Comparison of ENCODE assay signal across 18 cellular contexts in the genomic region with DNA sequence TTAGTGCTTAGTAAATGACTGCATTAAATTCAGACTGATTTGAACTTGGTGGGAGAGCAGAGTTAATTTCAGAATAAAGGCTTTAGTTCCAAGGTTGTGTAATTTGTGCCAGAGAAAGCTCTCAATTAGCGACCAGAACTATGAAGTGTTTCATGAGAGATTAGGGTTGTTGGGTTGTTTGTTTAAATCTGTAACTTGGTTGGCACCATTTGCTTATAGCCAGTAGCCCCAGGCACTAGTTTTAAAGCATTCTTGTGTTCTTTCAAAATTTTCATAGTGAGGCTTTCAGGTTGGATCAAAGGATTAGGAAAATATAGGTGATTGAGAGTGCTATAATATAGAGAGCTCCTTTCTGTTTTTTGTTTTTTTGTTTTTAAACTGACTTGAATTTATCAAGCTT. TPM values are rescaled to one million over a fixed set of nuclear protein-coding genes. Genes with fewer than 3 reads are reported as not detected.
DNase-seq lines count a peak whose midpoint lies in the region; ATAC-seq and FAIRE-seq lines count a peak whose summit lies in the region.
"Had no signal": no experiment of that assay in that cellular context is flagged by ENCODE, and none has a peak within 500 bp of the region (broad histone marks: within the 10 kb centered on the region; RNA-seq: fewer than 3 reads in every experiment).

No MANE protein-coding gene starts in this region.

- H3K27me3 Mint-ChIP-seq in activated T-cell treated with anti-CD3 and anti-CD28 coated beads, Interleukin-2, amount 50 U/mL, for 4 hours (ENCODE audit: low read depth) = no peaks in the 10 kb centered on the region

- no peak overlapping the region for H3K4me3 Mint-ChIP-seq in stimulated activated effector memory CD8-positive, alpha-beta T cell treated with anti-CD3 and anti-CD28 coated beads, Interleukin-12 subunit alpha, Interleukin-12 subunit beta, amount 100 ng/mL, for 72 hours
- no peak overlapping the region for H3K4me3 Mint-ChIP-seq in activated T-cell treated with anti-CD3 and anti-CD28 coated beads, Interleukin-2, amount 50 U/mL, for 4 hours

- DNase-seq in GM19239 (ENCODE audit: insufficient read length, low spot score) (no peak), NCI-H69 (lab: John Stamatoyannopoulos, UW) (peak; percentile 35), fibroblast of gingiva (ENCODE audit: low read depth) (peak; percentile 6), NAMALWA (ENCODE audit: low spot score) (no peak), RKO (ENCODE audit: low spot score) (no peak), OCI-M1 (lab: John Stamatoyannopoulos, UW) (no peak)
- DNase-seq in stimulated activated effector memory CD8-positive, alpha-beta T cell treated with anti-CD3 and anti-CD28 coated beads, Interleukin-12 subunit alpha, Interleukin-12 subunit beta, amount 100 ng/mL, for 72 hours (ENCODE audit: low spot score in 2 of 2) = no peak
- no peak for DNase-seq in activated T-cell treated with anti-CD3 and anti-CD28 coated beads, Interleukin-2, amount 50 U/mL, for 4 hours
- DNase-seq: GDM1, KBM-7, NCI-H146, NCI-H2081, NCI-H510A, NCI-H82 had no signal

- peaks cover 6% of the 10 kb centered on the region for H3K36me3 Mint-ChIP-seq in stimulated activated effector memory CD8-positive, alpha-beta T cell treated with anti-CD3 and anti-CD28 coated beads, Interleukin-12 subunit alpha, Interleukin-12 subunit beta, amount 100 ng/mL, for 72 hours
- H3K36me3 Mint-ChIP-seq in activated T-cell treated with anti-CD3 and anti-CD28 coated beads, Interleukin-2, amount 50 U/mL, for 4 hours (ENCODE audit: insufficient read depth) = peaks cover 12% of the 10 kb centered on the region

- peaks cover 28% of the 10 kb centered on the region for H3K4me1 Mint-ChIP-seq in stimulated activated effector memory CD8-positive, alpha-beta T cell treated with anti-CD3 and anti-CD28 coated beads, Interleukin-12 subunit alpha, Interleukin-12 subunit beta, amount 100 ng/mL, for 72 hours
- peaks cover 27% of the 10 kb centered on the region for H3K4me1 Mint-ChIP-seq in activated T-cell treated with anti-CD3 and anti-CD28 coated beads, Interleukin-2, amount 50 U/mL, for 4 hours (ENCODE audit: low read depth)

- FAIRE-seq in GM19239 (lab: Jason Lieb, UNC) = peak; percentile 66
- FAIRE-seq: GM12891, GM18507 had no signal

- no peaks in the 10 kb centered on the region for H3K9me3 Mint-ChIP-seq in stimulated activated effector memory CD8-positive, alpha-beta T cell treated with anti-CD3 and anti-CD28 coated beads, Interleukin-12 subunit alpha, Interleukin-12 subunit beta, amount 100 ng/mL, for 72 hours
- H3K9me3 Mint-ChIP-seq in activated T-cell treated with anti-CD3 and anti-CD28 coated beads, Interleukin-2, amount 50 U/mL, for 4 hours = no peaks in the 10 kb centered on the region

- H3K27ac Mint-ChIP-seq in stimulated activated effector memory CD8-positive, alpha-beta T cell treated with anti-CD3 and anti-CD28 coated beads, Interleukin-12 subunit alpha, Interleukin-12 subunit beta, amount 100 ng/mL, for 72 hours = peak overlapping the region; percentile 30

- no peak for ATAC-seq in stimulated activated effector memory CD8-positive, alpha-beta T cell treated with anti-CD3 and anti-CD28 coated beads, Interleukin-12 subunit alpha, Interleukin-12 subunit beta, amount 100 ng/mL, for 72 hours
- no peak for ATAC-seq in activated T-cell treated with anti-CD3 and anti-CD28 coated beads, Interleukin-2, amount 50 U/mL, for 4 hours
- ATAC-seq: Panc1, Right ventricle myocardium inferior had no signal

RNA-seq across cellular contexts. Expression of gene UVRAG, which starts 25.6 kb away (rescaled TPM):
- 10 to 100 TPM; 14.4 to 15.8 (median 14.5) TPM for total RNA-seq in activated T-cell treated with anti-CD3 and anti-CD28 coated beads, Interleukin-2, amount 50 U/mL, for 4 hours

Comparison
In these comparisons a context has a peak if more than half of its experiments do, and no peak if none do; other contexts are left out.
1. DNase-seq: peak in NCI-H69 (single experiment) and fibroblast of gingiva (single experiment); none in GM19239 (single experiment), stimulated activated effector memory CD8-positive, alpha-beta T cell treated with anti-CD3 and anti-CD28 coated beads, Interleukin-12 subunit alpha, Interleukin-12 subunit beta, amount 100 ng/mL, for 72 hours (0 of 2), NAMALWA (single experiment), activated T-cell treated with anti-CD3 and anti-CD28 coated beads, Interleukin-2, amount 50 U/mL, for 4 hours (single experiment), RKO (single experiment) and OCI-M1 (single experiment).